ENCODE assay signal across 17 cellular contexts in genomic region chr7:68929712-68930395, GRCh38.
DNase-seq lines count a peak whose midpoint lies in the region; ATAC-seq and TF ChIP-seq lines count a peak whose summit lies in the region.
"Had no signal": no experiment of that assay in that cellular context is flagged by ENCODE, and none has a peak within 500 bp of the region (broad histone marks: within the 10 kb centered on the region; RNA-seq: fewer than 3 reads in every experiment).

No MANE protein-coding gene starts in this region.

- ATAC-seq in GM21825 (IDR thresholded peaks at IDR 0.05; ENCODE audit: unreplicated experiment): no peak
- ATAC-seq: stimulated activated naive CD8-positive, alpha-beta T cell treated with anti-CD3 and anti-CD28 coated beads, Interleukin-15, amount 100 ng/mL, for 72 hours; WTC11 had no signal

- peak; percentile 55 for DNase-seq in DMS153 (lab: John Stamatoyannopoulos, UW)
- DNase-seq in DMS153 treated with DMSO at 0.1 percent for 48 hours (lab: John Stamatoyannopoulos, UW; ENCODE audit: unreplicated experiment): no peak
- peak; percentile 86 for DNase-seq in NCI-H226
- DNase-seq in choroid plexus epithelial cell (ENCODE audit: low read depth): peak; percentile 57
- DNase-seq in osteoblast (ENCODE audit: insufficient read length, low spot score, missing footprints): peak; percentile 69
- no peak for DNase-seq in spleen
- no peak for DNase-seq in stimulated activated CD4-positive, alpha-beta T cell treated with anti-CD3 and anti-CD28 coated beads, Interleukin-4, amount 100 ng/mL, for 1 hour
- DNase-seq: activated CD8-positive, alpha-beta memory T cell treated with anti-CD3 and anti-CD28 coated beads, Interleukin-2, amount 50 U/mL, for 4 hours; colonic mucosa; COR-L47; H9; NCI-H187 treated with DMSO at 0.1 percent for 48 hours; stimulated activated naive CD8-positive, alpha-beta T cell treated with anti-CD3 and anti-CD28 coated beads, Interleukin-15, amount 100 ng/mL, for 72 hours had no signal

- TF ChIP-seq CTCF in choroid plexus epithelial cell (conservative IDR thresholded peaks at IDR 0.05; ENCODE audit: low read depth, low read length) (no peak), osteoblast (IDR thresholded peaks at IDR 0.05; ENCODE audit: extremely low read depth, low read depth, low read length) (no peak), spleen (IDR thresholded peaks at IDR 0.05 in 8 of 11, conservative IDR thresholded peaks at IDR 0.05 in 3 of 11) (no peak)

- WGBS in spleen, 5 donors: 80 to 91% (median 82%) methylated on average over 7 of the region's 7 CpGs

- intact Hi-C loops in spleen (cut with DNase I; ENCODE audit: low total_unique reads): no loop called here

- no peaks in the 10 kb centered on the region for H3K36me3 ChIP-seq in osteoblast (ENCODE audit: insufficient read depth, low read length)
- H3K36me3 ChIP-seq in spleen: no peaks in the 10 kb centered on the region
- H3K36me3 ChIP-seq: colonic mucosa had no signal

- H3K4me1 ChIP-seq in osteoblast (ENCODE audit: insufficient read depth, low read length) (no peaks in the 10 kb centered on the region), spleen (no peaks in the 10 kb centered on the region)
- H3K4me1 ChIP-seq: colonic mucosa had no signal

- H2AFZ ChIP-seq in osteoblast (ENCODE audit: low read length): peak overlapping the region; percentile 67

- H3K27me3 ChIP-seq in osteoblast (ENCODE audit: insufficient read depth, low read length) (no peaks in the 10 kb centered on the region), spleen (replicated peaks in 1 of 7) (no peaks in the 10 kb centered on the region)
- H3K27me3 ChIP-seq: colonic mucosa had no signal

- no peak overlapping the region for H3K27ac ChIP-seq in osteoblast (ENCODE audit: low read depth, low read length)
- no peak overlapping the region for H3K27ac ChIP-seq in spleen
- H3K27ac ChIP-seq: 22Rv1, colonic mucosa, KMS-11 had no signal

- H3K79me2 ChIP-seq in osteoblast (ENCODE audit: insufficient read depth, low read length): no peaks in the 10 kb centered on the region

- no peak for TF ChIP-seq POLR2A in spleen (IDR thresholded peaks at IDR 0.05)

- no peak overlapping the region for H3K4me3 ChIP-seq in choroid plexus epithelial cell (ENCODE audit: low read depth, low read length)
- H3K4me3 ChIP-seq in osteoblast (ENCODE audit: insufficient read depth, low read length): no peak overlapping the region
- H3K4me3 ChIP-seq in spleen: no peak overlapping the region
- H3K4me3 ChIP-seq: colonic mucosa had no signal

- H3K9me3 ChIP-seq in osteoblast (ENCODE audit: low read depth, low read length) (no peaks in the 10 kb centered on the region), spleen (peaks cover 0 to 24% (median 8%) of the 10 kb centered on the region in 8 donors)
- H3K9me3 ChIP-seq: colonic mucosa had no signal

- no peak overlapping the region for H3K4me2 ChIP-seq in osteoblast (ENCODE audit: insufficient read depth, low read length)
- H3K4me2 ChIP-seq: KMS-11 had no signal

- H4K20me1 ChIP-seq in osteoblast (ENCODE audit: insufficient read depth, low read length): no peaks in the 10 kb centered on the region

Comparison
In these comparisons a context has a peak if more than half of its experiments do, and no peak if none do; other contexts are left out.
1. DNase-seq: peak in DMS153 (single experiment), NCI-H226 (single experiment), choroid plexus epithelial cell (single experiment) and osteoblast (single experiment); none in DMS153 treated with DMSO at 0.1 percent for 48 hours (single experiment), spleen (single experiment) and stimulated activated CD4-positive, alpha-beta T cell treated with anti-CD3 and anti-CD28 coated beads, Interleukin-4, amount 100 ng/mL, for 1 hour (single experiment).